11 cellular contexts compared by ENCODE assay signal in the genomic region with DNA sequence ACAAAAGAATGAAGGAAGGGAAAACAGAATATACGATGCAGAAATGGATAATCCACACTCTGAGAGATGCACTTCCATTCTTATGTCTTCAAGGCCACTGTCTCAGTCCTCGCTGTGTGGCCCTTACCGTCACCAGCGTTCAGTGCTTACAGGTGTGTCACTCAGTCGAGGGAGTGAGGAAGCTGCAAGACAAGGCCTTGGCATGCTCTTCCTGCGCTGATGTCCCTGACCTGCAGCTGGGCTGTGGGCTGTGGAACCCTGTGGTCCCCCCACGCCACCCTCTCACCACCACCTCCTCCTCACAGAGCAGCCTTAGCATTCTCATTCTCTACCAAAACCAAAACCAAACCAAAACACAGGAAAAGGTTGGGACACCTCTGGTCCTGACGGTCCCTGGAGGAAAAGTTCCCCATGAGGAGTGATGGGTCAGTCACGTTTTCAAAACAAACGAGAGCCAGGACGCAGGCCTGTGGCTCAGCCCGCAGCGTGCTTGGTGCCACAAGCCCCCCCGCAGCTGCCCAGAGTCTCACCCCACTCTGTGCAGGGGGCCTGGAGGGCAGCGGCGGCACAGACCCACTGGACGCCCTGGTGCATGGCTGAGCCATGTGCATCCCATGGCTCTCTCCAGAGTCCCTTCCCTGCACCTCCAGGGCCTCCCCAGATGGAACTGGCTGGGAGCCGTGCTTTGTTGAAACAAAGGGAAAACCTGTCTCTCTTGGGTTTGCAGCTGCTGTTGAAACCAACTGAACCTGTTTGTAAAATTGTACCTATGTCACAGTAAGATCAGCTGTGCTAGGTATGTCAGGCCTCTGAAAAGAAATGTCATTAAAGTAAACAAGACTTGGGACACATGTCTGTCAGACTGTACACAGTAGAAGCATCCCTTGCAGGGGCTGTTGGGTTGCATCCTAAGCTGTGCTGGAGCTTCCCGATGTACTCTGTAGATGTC. TPM values are rescaled to one million over a fixed set of nuclear protein-coding genes. Genes with fewer than 3 reads are reported as not detected.
DNase-seq lines count a peak whose midpoint lies in the region; ATAC-seq, FAIRE-seq and TF ChIP-seq lines count a peak whose summit lies in the region.
"Had no signal": no experiment of that assay in that cellular context is flagged by ENCODE, and none has a peak within 500 bp of the region (broad histone marks: within the 10 kb centered on the region; RNA-seq: fewer than 3 reads in every experiment).

No MANE protein-coding gene starts in this region.

- H3K36me3 ChIP-seq in endodermal cell (ENCODE audit: control insufficient read depth, insufficient read depth, low read length) (peaks cover 58% of the 10 kb centered on the region), rectal smooth muscle tissue (ENCODE audit: control insufficient read depth, insufficient read depth, low read length) (no peaks in the 10 kb centered on the region)

- ATAC-seq in GM19463 (IDR thresholded peaks at IDR 0.05; ENCODE audit: unreplicated experiment) = no peak

- H3K4me1 Mint-ChIP-seq in endodermal cell = peaks cover 20% of the 10 kb centered on the region

- in situ Hi-C loops in GM13977 (cut with MboI; ENCODE audit: low pct_unique_long_range_greater_than_20kb, low sequenced_read_pairs, unreplicated experiment) = no loop called here

- H3K9me3 ChIP-seq in endodermal cell (ENCODE audit: control insufficient read depth, low read length) = no peaks in the 10 kb centered on the region

- no peak overlapping the region for H3K4me3 Mint-ChIP-seq in endodermal cell

- TF ChIP-seq POLR2A in GM12891 (IDR thresholded peaks at IDR 0.05; ENCODE audit: low read depth, low read length) = no peak; the same call in 1 of the 2 replicates

- no peaks in the 10 kb centered on the region for H3K27me3 Mint-ChIP-seq in endodermal cell (ENCODE audit: insufficient read depth)

- H3K4me1 ChIP-seq in endodermal cell (ENCODE audit: control insufficient read depth, insufficient read depth, low read length) (peaks cover 4% of the 10 kb centered on the region), rectal smooth muscle tissue (ENCODE audit: control insufficient read depth, insufficient read depth, low read length) (peaks cover 3% of the 10 kb centered on the region)

- DNase-seq in GM12865 (ENCODE audit: low read depth) (peak; percentile 39), NCI-H1417 treated with DMSO at 0.1 percent for 48 hours (lab: John Stamatoyannopoulos, UW) (peak; percentile 13), endodermal cell (peak; percentile 30), GM13977 (ENCODE audit: low spot score) (no peak), GM12891 (ENCODE audit: insufficient read length, low spot score) (no peak), kidney tubule cell (ENCODE audit: low spot score) (no peak)
- DNase-seq: left cardiac atrium, NCI-H1092 had no signal

- H3K9ac ChIP-seq in endodermal cell (ENCODE audit: extremely low read depth, low read length, poor library complexity, severe bottlenecking) = no peak overlapping the region
- no peak overlapping the region for H3K9ac ChIP-seq in rectal smooth muscle tissue (ENCODE audit: low read length)

- WGBS in endodermal cell (ENCODE audit: insufficient coverage in 1 of 2, insufficient read length in 1 of 2), 2 experiments = 94% methylated on average over 16 to 19 of the region's 19 CpGs

- H3K9me3 Mint-ChIP-seq in endodermal cell = no peaks in the 10 kb centered on the region

- H3K36me3 Mint-ChIP-seq in endodermal cell (ENCODE audit: low read depth) = peaks cover 38% of the 10 kb centered on the region

- no peak for FAIRE-seq in GM12891 (lab: Jason Lieb, UNC)

- H3K4me3 ChIP-seq in GM12865 (ENCODE audit: low read depth, low read length) (peak overlapping the region; percentile 36), endodermal cell (ENCODE audit: low read length) (no peak overlapping the region), rectal smooth muscle tissue (ENCODE audit: low read length) (peak overlapping the region; percentile 23)
- H3K4me3 ChIP-seq: cardiac muscle cell had no signal

- TF ChIP-seq CTCF in GM12865 (IDR thresholded peaks at IDR 0.05; ENCODE audit: insufficient read depth, low read depth, low read length, missing control alignments) = no peak
- TF ChIP-seq CTCF in endodermal cell (conservative IDR thresholded peaks at IDR 0.05) = no peak
- no peak for TF ChIP-seq CTCF in GM13977 (IDR thresholded peaks at IDR 0.05; ENCODE audit: extremely low read depth, insufficient read depth, missing control alignments)

- H3K27ac ChIP-seq in endodermal cell (ENCODE audit: low read depth, low read length) = peak overlapping the region; percentile 72
- H3K27ac ChIP-seq in rectal smooth muscle tissue (ENCODE audit: low read depth, low read length) = peak overlapping the region; percentile 29
- H3K27ac ChIP-seq: cardiac muscle cell had no signal

- H3K27me3 ChIP-seq in endodermal cell (ENCODE audit: control insufficient read depth, insufficient read depth, low read length, poor library complexity, severe bottlenecking) (no peaks in the 10 kb centered on the region), rectal smooth muscle tissue (ENCODE audit: control insufficient read depth, insufficient read depth, low read length) (no peaks in the 10 kb centered on the region)
- H3K27me3 ChIP-seq: cardiac muscle cell had no signal

- no peak overlapping the region for H3K27ac Mint-ChIP-seq in endodermal cell

TF ChIP-seq in GM12891, 5 proteins besides CTCF, POLR2A, EP300 and RAD21:
- TF ChIP-seq POLR2AphosphoS5 (IDR thresholded peaks at IDR 0.05; ENCODE audit: low read depth, low read length) (no peak), SPI1 (IDR thresholded peaks at IDR 0.05; ENCODE audit: low read depth, low read length) (no peak), POU2F2 (IDR thresholded peaks at IDR 0.05; ENCODE audit: low read depth, low read length) (no peak), PAX5 (IDR thresholded peaks at IDR 0.05; ENCODE audit: insufficient read depth, low read length, severe bottlenecking) (no peak), TAF1 (IDR thresholded peaks at IDR 0.05; ENCODE audit: low read depth, low read length) (no peak)

RNA-seq across cellular contexts. Expression of gene GPR183, which starts 48.3 kb away (rescaled TPM):
- total RNA-seq in endodermal cell = under 1 TPM in 1 of 2 donors, not detected in 1; 0.62 TPM
- 0.18 TPM for polyA plus RNA-seq in endodermal cell (2013, experiment 1 of 2)
- polyA plus RNA-seq in endodermal cell (2013, experiment 2 of 2) = 0.29 TPM
- 61.8 TPM for polyA plus RNA-seq in GM12891 (2012; ENCODE audit: low read depth, missing spikeins)

Comparison
In these comparisons a context has a peak if more than half of its experiments do, and no peak if none do; other contexts are left out.
1. DNase-seq: peak in GM12865 (single experiment), NCI-H1417 treated with DMSO at 0.1 percent for 48 hours (single experiment) and endodermal cell (single experiment); none in GM13977 (single experiment), GM12891 (single experiment) and kidney tubule cell (single experiment).